In genomic region chr2:189412330-189412953, GRCh38 we compare ENCODE assay signal across 8 cellular contexts.
DNase-seq lines count a peak whose midpoint lies in the region; ATAC-seq lines count a peak whose summit lies in the region.

No MANE protein-coding gene starts in this region.

- H3K36me3 ChIP-seq in adipocyte (ENCODE audit: control insufficient read depth, insufficient read depth, low read length, severe bottlenecking) = no peaks in the 10 kb centered on the region

- no peaks in the 10 kb centered on the region for H3K9me3 ChIP-seq in adipocyte (ENCODE audit: control insufficient read depth, low read length)

- H3K4me3 ChIP-seq in adipocyte (ENCODE audit: low read length) = peak overlapping the region; percentile 34

- peak; percentile 36 for DNase-seq in D341Med (ENCODE audit: low spot score)
- peak; percentile 65 for DNase-seq in OCI-M1 (lab: John Stamatoyannopoulos, UW)
- DNase-seq in adipocyte (ENCODE audit: low read depth) = peak; percentile 81
- DNase-seq in hippocampal formation (lab: John Stamatoyannopoulos, UW) = peak; percentile 28 to 73
- DNase-seq in stimulated activated CD4-positive, alpha-beta T cell treated with anti-CD3 and anti-CD28 coated beads, Interleukin-12 subunit alpha, Interleukin-12 subunit beta, amount 100 ng/mL, for 4 hours = peak; percentile 25
- DNase-seq in HPDE6-E6E7 (ENCODE audit: extremely low spot score) = no peak

- peak overlapping the region; percentile 88 for H3K9ac ChIP-seq in adipocyte (ENCODE audit: low read length)

- H3K4me1 ChIP-seq in adipocyte (ENCODE audit: control insufficient read depth, insufficient read depth, low read length) = peaks cover 46% of the 10 kb centered on the region

- H3K27me3 ChIP-seq in adipocyte (replicated peaks; ENCODE audit: control insufficient read depth, insufficient read depth, low read length) = no peaks in the 10 kb centered on the region

- peak; percentile 62 for ATAC-seq in GM19328 (IDR thresholded peaks at IDR 0.05; ENCODE audit: unreplicated experiment)
- peak; percentile 74 for ATAC-seq in HG03457 (IDR thresholded peaks at IDR 0.05; ENCODE audit: unreplicated experiment)
